Comparison of ENCODE assay signal across 9 cellular contexts in the genomic region with DNA sequence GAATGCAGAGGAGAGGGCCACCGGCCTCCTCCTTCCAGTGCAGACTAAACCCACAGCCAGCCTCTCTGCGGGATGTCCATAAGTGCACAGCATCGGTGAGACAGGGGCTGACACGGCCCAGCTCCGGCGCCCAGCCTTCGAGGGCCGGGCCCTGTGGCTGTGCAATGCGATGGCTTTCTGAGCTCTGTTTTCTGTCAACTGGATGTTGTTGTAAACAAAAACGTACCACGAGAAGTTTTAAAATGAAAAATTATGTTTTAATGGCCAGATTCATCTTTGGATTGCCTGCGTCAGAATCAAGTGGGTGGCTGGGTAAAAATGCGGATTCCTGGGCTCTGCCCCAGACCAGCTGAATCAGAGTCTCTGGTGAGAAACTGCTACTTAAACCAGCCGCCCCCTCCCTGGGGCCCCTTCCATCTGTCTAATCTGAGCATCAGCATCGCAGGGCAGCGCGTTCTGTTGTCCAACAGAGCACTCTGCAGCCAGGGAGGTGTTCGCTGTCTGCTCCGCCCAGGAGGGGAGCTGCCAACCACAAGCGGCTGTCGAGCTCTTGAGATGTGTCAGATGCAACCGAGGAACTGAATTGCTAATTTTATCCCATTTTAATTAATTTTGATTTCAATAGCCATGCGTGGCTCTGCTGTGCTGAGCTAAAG.
DNase-seq lines count a peak whose midpoint lies in the region; ATAC-seq and TF ChIP-seq lines count a peak whose summit lies in the region.
"Had no signal": no experiment of that assay in that cellular context is flagged by ENCODE, and none has a peak within 500 bp of the region (broad histone marks: within the 10 kb centered on the region; RNA-seq: fewer than 3 reads in every experiment).

No MANE protein-coding gene starts in this region.

- H3K4me1 ChIP-seq in stomach smooth muscle (ENCODE audit: control insufficient read depth, insufficient read depth, low read length): peaks cover 46% of the 10 kb centered on the region

- no peaks in the 10 kb centered on the region for H3K27me3 ChIP-seq in layer of hippocampus (ENCODE audit: control insufficient read depth, insufficient read depth, low read length)
- H3K27me3 ChIP-seq in stomach smooth muscle (ENCODE audit: control insufficient read depth in 1 of 2, insufficient read depth in 2 of 2, low read length in 2 of 2): no peaks in the 10 kb centered on the region

- no peak for ATAC-seq in GM19395 (IDR thresholded peaks at IDR 0.05; ENCODE audit: unreplicated experiment)
- ATAC-seq in activated T-cell treated with anti-CD3 and anti-CD28 coated beads, Interleukin-2, amount 50 U/mL, for 72 hours (replicated peaks in 1 of 2): no peak
- ATAC-seq in HG03108 (IDR thresholded peaks at IDR 0.05; ENCODE audit: unreplicated experiment): no peak
- ATAC-seq: activated T-cell treated with anti-CD3 and anti-CD28 coated beads, Interleukin-2, amount 50 U/mL, for 4 hours had no signal

- H3K4me1 Mint-ChIP-seq in activated T-cell treated with anti-CD3 and anti-CD28 coated beads, Interleukin-2, amount 50 U/mL, for 72 hours (ENCODE audit: low read depth): no peaks in the 10 kb centered on the region

- H3K36me3 ChIP-seq in stomach smooth muscle (ENCODE audit: control insufficient read depth in 2 of 2, insufficient read depth in 2 of 2, low read length in 2 of 2): peaks cover 26 to 30% of the 10 kb centered on the region in 2 donors

- H3K4me3 Mint-ChIP-seq in activated T-cell treated with anti-CD3 and anti-CD28 coated beads, Interleukin-2, amount 50 U/mL, for 72 hours: no peak overlapping the region
- H3K4me3 Mint-ChIP-seq: activated T-cell treated with anti-CD3 and anti-CD28 coated beads, Interleukin-2, amount 50 U/mL, for 4 hours had no signal

- peaks cover 0 to 8% of the 10 kb centered on the region in 2 donors for H3K9me3 Mint-ChIP-seq in activated T-cell treated with anti-CD3 and anti-CD28 coated beads, Interleukin-2, amount 50 U/mL, for 72 hours
- H3K9me3 Mint-ChIP-seq: activated T-cell treated with anti-CD3 and anti-CD28 coated beads, Interleukin-2, amount 50 U/mL, for 4 hours had no signal

- H3K27ac Mint-ChIP-seq in activated T-cell treated with anti-CD3 and anti-CD28 coated beads, Interleukin-2, amount 50 U/mL, for 72 hours: no peak overlapping the region

- no peaks in the 10 kb centered on the region for H3K9me3 ChIP-seq in stomach smooth muscle (ENCODE audit: control insufficient read depth in 2 of 2, low read length in 2 of 2)

- H3K9ac ChIP-seq in stomach smooth muscle (ENCODE audit: low read length in 2 of 2): peak overlapping the region in 1 of 2 donors; percentile 46

- TF ChIP-seq CTCF in astrocyte of the spinal cord (IDR thresholded peaks at IDR 0.05; ENCODE audit: low read depth, low read length): no peak

- peaks cover 2 to 6% of the 10 kb centered on the region in 2 donors for H3K36me3 Mint-ChIP-seq in activated T-cell treated with anti-CD3 and anti-CD28 coated beads, Interleukin-2, amount 50 U/mL, for 72 hours (ENCODE audit: insufficient read depth in 2 of 2)

- DNase-seq in NCI-H1694 (lab: John Stamatoyannopoulos, UW) (peak; percentile 40), astrocyte of the spinal cord (ENCODE audit: low read depth, low spot score) (peak; percentile 75), H4 (ENCODE audit: low spot score) (no peak)
- DNase-seq in activated T-cell treated with anti-CD3 and anti-CD28 coated beads, Interleukin-2, amount 50 U/mL, for 72 hours: no peak
- DNase-seq: activated T-cell treated with anti-CD3 and anti-CD28 coated beads, Interleukin-2, amount 50 U/mL, for 4 hours had no signal

- H3K27me3 Mint-ChIP-seq in activated T-cell treated with anti-CD3 and anti-CD28 coated beads, Interleukin-2, amount 50 U/mL, for 72 hours (ENCODE audit: low read depth): no peaks in the 10 kb centered on the region

- H3K27ac ChIP-seq in layer of hippocampus (ENCODE audit: low read depth, low read length) (peak overlapping the region; percentile 42), stomach smooth muscle (ENCODE audit: low read length) (peak overlapping the region; percentile 64)

- in situ Hi-C loops in astrocyte of the spinal cord (cut with HindIII; ENCODE audit: low sequenced_read_pairs): no loop called here

- H3K4me3 ChIP-seq in astrocyte of the spinal cord (ENCODE audit: low read depth, low read length) (no peak overlapping the region), stomach smooth muscle (ENCODE audit: low read length in 2 of 2) (peak overlapping the region in 1 of 2 donors; percentile 22)

Comparison
In these comparisons a context has a peak if more than half of its experiments do, and no peak if none do; other contexts are left out.
1. DNase-seq: peak in NCI-H1694 (single experiment) and astrocyte of the spinal cord (single experiment); none in H4 (single experiment) and activated T-cell treated with anti-CD3 and anti-CD28 coated beads, Interleukin-2, amount 50 U/mL, for 72 hours (0 of 2).